Comparison of ENCODE assay signal across 8 cellular contexts in genomic region chr1:227563319-227564201, GRCh38. TPM values are rescaled to one million over a fixed set of nuclear protein-coding genes. Genes with fewer than 3 reads are reported as not detected.
DNase-seq lines count a peak whose midpoint lies in the region; TF ChIP-seq lines count a peak whose summit lies in the region.

ZNF678 (plus strand) TSS chr1:227563556; CDS start chr1:227650992, 87,436 bp downstream.

- in situ Hi-C loops in SK-MEL-5 (cut with HindIII; ENCODE audit: low pct_unique_long_range_greater_than_20kb, low sequenced_read_pairs), result no loop called here

- H3K27ac Mint-ChIP-seq in HFFc6, result peak within 1 kb of the TSS; percentile 99
- H3K27ac Mint-ChIP-seq in activated naive CD4-positive, alpha-beta T cell treated with anti-CD3 and anti-CD28 coated beads, Interleukin-2, amount 10 ng/mL, durations not matched to agents 7 days and 5 days, result peak within 1 kb of the TSS; percentile 90

- H3K4me3 Mint-ChIP-seq in HFFc6, result peak within 1 kb of the TSS; percentile 95
- peak within 1 kb of the TSS; percentile 86 for H3K4me3 Mint-ChIP-seq in activated naive CD4-positive, alpha-beta T cell treated with anti-CD3 and anti-CD28 coated beads, Interleukin-2, amount 10 ng/mL, durations not matched to agents 7 days and 5 days

- DNase-seq in GM04504 (ENCODE audit: low read depth), result peak; percentile 89
- DNase-seq in HFFc6, result peak; percentile 91
- DNase-seq in NAMALWA (ENCODE audit: low spot score), result peak; percentile 97
- DNase-seq in SK-MEL-5 (ENCODE audit: low read depth, low spot score), result peak; percentile 96
- peak; percentile 91 for DNase-seq in activated naive CD4-positive, alpha-beta T cell treated with anti-CD3 and anti-CD28 coated beads, Interleukin-2, amount 10 ng/mL, durations not matched to agents 7 days and 5 days
- peak; percentile 99 for DNase-seq in germinal center (ENCODE audit: low spot score)
- DNase-seq in substantia nigra (lab: John Stamatoyannopoulos, UW), result peak; percentile 36 to 92 (median 84)

- peak within 1 kb of the TSS; percentile 59 to 62 for H3K4me3 ChIP-seq in neutrophil (ENCODE audit: low read depth in 1 of 2, low read length in 1 of 2)

- no peaks in the 10 kb centered on the region for H3K9me3 ChIP-seq in neutrophil

- CTCF ChIA-PET in activated naive CD4-positive, alpha-beta T cell treated with anti-CD3 and anti-CD28 coated beads, Interleukin-2, amount 10 ng/mL, durations not matched to agents 7 days and 5 days (lab: Charles Lee), result interaction anchor here (0.7 kb wide), 2 partner anchors 22 to 937 kb away, joined by 3 read pairs; no protein-coding TSS in a partner anchor

- H3K27ac ChIP-seq in neutrophil, result peak within 1 kb of the TSS; percentile 13
- peak within 1 kb of the TSS; percentile 68 for H3K27ac ChIP-seq in substantia nigra (ENCODE audit: low read depth, low read length, poor library complexity, severe bottlenecking)

- H3K36me3 Mint-ChIP-seq in HFFc6 (ENCODE audit: low read depth), result peaks cover 14% of the 10 kb centered on the region
- H3K36me3 Mint-ChIP-seq in activated naive CD4-positive, alpha-beta T cell treated with anti-CD3 and anti-CD28 coated beads, Interleukin-2, amount 10 ng/mL, durations not matched to agents 7 days and 5 days, result peaks cover 20% of the 10 kb centered on the region

- peaks cover 14% of the 10 kb centered on the region for H3K9me3 Mint-ChIP-seq in HFFc6
- H3K9me3 Mint-ChIP-seq in activated naive CD4-positive, alpha-beta T cell treated with anti-CD3 and anti-CD28 coated beads, Interleukin-2, amount 10 ng/mL, durations not matched to agents 7 days and 5 days, result peaks cover 14% of the 10 kb centered on the region

- H3K36me3 ChIP-seq in neutrophil, result no peaks in the 10 kb centered on the region

- no peak for TF ChIP-seq CTCF in HFFc6 (IDR thresholded peaks at IDR 0.05)
- TF ChIP-seq CTCF in neutrophil (IDR thresholded peaks at IDR 0.05), result no peak

- H3K27me3 ChIP-seq in neutrophil, result peaks cover 54% of the 10 kb centered on the region

- peaks cover 7 to 10% of the 10 kb centered on the region in 2 experiments for H3K4me1 ChIP-seq in neutrophil (ENCODE audit: control insufficient read depth in 1 of 2, insufficient read depth in 1 of 2, low read depth in 1 of 2, low read length in 1 of 2)

- peaks cover 9% of the 10 kb centered on the region for H3K27me3 Mint-ChIP-seq in HFFc6 (ENCODE audit: insufficient read depth)
- H3K27me3 Mint-ChIP-seq in activated naive CD4-positive, alpha-beta T cell treated with anti-CD3 and anti-CD28 coated beads, Interleukin-2, amount 10 ng/mL, durations not matched to agents 7 days and 5 days, result peaks cover 45% of the 10 kb centered on the region

- peaks cover 11% of the 10 kb centered on the region for H3K4me1 Mint-ChIP-seq in HFFc6 (ENCODE audit: low read depth)
- H3K4me1 Mint-ChIP-seq in activated naive CD4-positive, alpha-beta T cell treated with anti-CD3 and anti-CD28 coated beads, Interleukin-2, amount 10 ng/mL, durations not matched to agents 7 days and 5 days, result peaks cover 26% of the 10 kb centered on the region

RNA-seq across cellular contexts. Expression of gene ZNF678, which starts in this region (rescaled TPM):
- 1 to 10 TPM; 2.1 to 3.4 (median 2.7) TPM for total RNA-seq in HFFc6 (2021; fragmentation: NEBNext Ultra II Directional; extraction: Animal tissue kit (Norgen Biotek cat#: 25700))
- 6.9 and 9.1 TPM in 2 replicates for total RNA-seq in SK-MEL-5 (2014; rRNA removed; shearing (Covaris generic))
- polyA plus RNA-seq in SK-MEL-5 (2015; cell fraction: cytosol; rRNA removed), result 2.2 and 4.0 TPM in 2 replicates
- 12.1 and 13.0 TPM in 2 replicates for polyA plus RNA-seq in SK-MEL-5 (2015; cell fraction: nucleus; rRNA removed)

Comparison
In these comparisons a context has a peak if more than half of its experiments do, and no peak if none do; other contexts are left out.
1. Peak in every context shown above with its lines: DNase-seq, H3K4me3 ChIP-seq and H3K27ac ChIP-seq.